ENCODE assay signal across 16 cellular contexts in the genomic region with DNA sequence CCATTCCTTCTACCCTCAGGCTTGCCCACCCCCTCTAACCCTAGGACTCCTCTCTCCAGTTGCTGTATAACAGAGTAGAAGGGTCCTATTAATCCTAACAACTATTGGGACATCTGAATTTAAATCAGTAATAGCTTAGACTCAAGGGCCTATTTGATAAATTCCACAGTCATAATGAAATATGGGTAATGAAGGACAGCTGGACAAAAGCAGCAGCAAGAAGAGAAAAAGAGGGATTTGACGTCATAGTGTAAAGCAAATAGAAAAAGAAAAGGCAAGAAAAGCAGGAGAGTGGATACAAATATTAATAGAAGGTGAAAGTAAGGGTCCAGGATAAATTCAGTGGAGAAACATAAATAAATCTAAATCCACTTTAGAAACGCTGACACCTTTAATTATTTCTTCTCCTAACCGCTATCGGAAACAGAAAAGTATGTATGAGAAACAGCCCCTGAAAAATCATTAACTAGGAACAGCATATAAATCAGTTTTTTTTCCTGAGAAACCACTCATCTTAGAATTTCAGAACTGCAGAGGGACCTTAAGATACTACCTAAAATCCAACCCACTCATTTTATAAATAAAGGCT. TPM values are rescaled to one million over a fixed set of nuclear protein-coding genes. Genes with fewer than 3 reads are reported as not detected.
DNase-seq lines count a peak whose midpoint lies in the region; ATAC-seq and TF ChIP-seq lines count a peak whose summit lies in the region.
"Had no signal": no experiment of that assay in that cellular context is flagged by ENCODE, and none has a peak within 500 bp of the region (broad histone marks: within the 10 kb centered on the region; RNA-seq: fewer than 3 reads in every experiment).

No MANE protein-coding gene starts in this region.

- H3K4me1 Mint-ChIP-seq in CD8-positive, alpha-beta T cell (ENCODE audit: low read depth), result peaks cover 75% of the 10 kb centered on the region
- H3K4me1 Mint-ChIP-seq in naive thymus-derived CD4-positive, alpha-beta T cell, result peaks cover 41 to 97% (median 82%) of the 10 kb centered on the region in 7 donors

- peaks cover 9% of the 10 kb centered on the region for H3K36me3 ChIP-seq in CD8-positive, alpha-beta T cell (ENCODE audit: insufficient read depth, low read length)
- H3K36me3 ChIP-seq in adrenal gland (replicated peaks in 1 of 2) (no peaks in the 10 kb centered on the region), prostate gland (peaks cover 0 to 3% of the 10 kb centered on the region in 2 donors)
- peaks cover 0 to 13% (median 3%) of the 10 kb centered on the region in 3 experiments for H3K36me3 ChIP-seq in naive thymus-derived CD4-positive, alpha-beta T cell (ENCODE audit: control insufficient read depth in 2 of 3, insufficient read depth in 3 of 3, low read length in 3 of 3)

- WGBS in adrenal gland, 4 donors, result 58 to 71% (median 66%) methylated on average over 4 of the region's 4 CpGs
- 80% methylated on average over 4 of the region's 4 CpGs for whole genome bisulfite sequencing in prostate gland

- H3K27ac ChIP-seq in 22Rv1 (peak overlapping the region; percentile 14), adrenal gland (peak overlapping the region in 3 of 5 donors; percentile 6 to 53 (median 37)), prostate gland (peak overlapping the region in 1 of 2 donors; percentile 49)
- no peak overlapping the region for H3K27ac ChIP-seq in CD8-positive, alpha-beta T cell (ENCODE audit: low read depth, low read length)
- peak overlapping the region; percentile 50 for H3K27ac ChIP-seq in naive thymus-derived CD4-positive, alpha-beta T cell (ENCODE audit: low read depth, low read length)
- H3K27ac ChIP-seq: dorsolateral prefrontal cortex had no signal

- peaks cover 39% of the 10 kb centered on the region for H3K36me3 Mint-ChIP-seq in CD8-positive, alpha-beta T cell
- H3K36me3 Mint-ChIP-seq in naive thymus-derived CD4-positive, alpha-beta T cell, result peaks cover 0 to 21% (median 19%) of the 10 kb centered on the region in 5 donors

- H3K9me3 ChIP-seq in CD8-positive, alpha-beta T cell (ENCODE audit: low read length), result no peaks in the 10 kb centered on the region
- no peaks in the 10 kb centered on the region for H3K9me3 ChIP-seq in adrenal gland (replicated peaks in 1 of 3)
- no peaks in the 10 kb centered on the region for H3K9me3 ChIP-seq in naive thymus-derived CD4-positive, alpha-beta T cell (ENCODE audit: control insufficient read depth in 2 of 3, low read length in 3 of 3)
- no peaks in the 10 kb centered on the region for H3K9me3 ChIP-seq in prostate gland

- no peaks in the 10 kb centered on the region for H3K27me3 ChIP-seq in CD8-positive, alpha-beta T cell (ENCODE audit: insufficient read depth, low read length)
- no peaks in the 10 kb centered on the region for H3K27me3 ChIP-seq in adrenal gland
- H3K27me3 ChIP-seq in naive thymus-derived CD4-positive, alpha-beta T cell (ENCODE audit: control insufficient read depth in 2 of 2, insufficient read depth in 2 of 2, low read length in 2 of 2), result no peaks in the 10 kb centered on the region
- no peaks in the 10 kb centered on the region for H3K27me3 ChIP-seq in prostate gland (replicated peaks; ENCODE audit: insufficient read depth)
- H3K27me3 ChIP-seq: dorsolateral prefrontal cortex had no signal

- peak overlapping the region; percentile 89 for H3K27ac Mint-ChIP-seq in CD8-positive, alpha-beta T cell
- H3K27ac Mint-ChIP-seq in naive thymus-derived CD4-positive, alpha-beta T cell, result peak overlapping the region in 6 of 9 donors; percentile 43 to 94 (median 80)
- H3K27ac Mint-ChIP-seq: activated CD4-positive, alpha-beta T cell treated with anti-CD3 and anti-CD28 coated beads, Interleukin-2, amount 10 ng/mL, durations not matched to agents 24 days and 14 days; activated naive CD8-positive, alpha-beta T cell treated with anti-CD3 and anti-CD28 coated beads, Interleukin-2, amount 10 ng/mL, durations not matched to agents 7 days and 5 days had no signal

- H3K4me3 ChIP-seq in CD8-positive, alpha-beta T cell (ENCODE audit: low read depth, low read length), result no peak overlapping the region
- H3K4me3 ChIP-seq in adrenal gland, result no peak overlapping the region
- H3K4me3 ChIP-seq in naive thymus-derived CD4-positive, alpha-beta T cell (ENCODE audit: low read length), result no peak overlapping the region
- H3K4me3 ChIP-seq in prostate gland, result no peak overlapping the region
- H3K4me3 ChIP-seq: dorsolateral prefrontal cortex had no signal

- ATAC-seq in CD8-positive, alpha-beta T cell, result no peak
- no peak for ATAC-seq in naive thymus-derived CD4-positive, alpha-beta T cell
- no peak for ATAC-seq in GM21360 (IDR thresholded peaks at IDR 0.05; ENCODE audit: unreplicated experiment)
- ATAC-seq: esophagus mucosa, left lobe of liver had no signal

- intact Hi-C loops in CD8-positive, alpha-beta T cell (cut with DNase I, micrococcal nuclease), result loop anchor here in 1 of 2 experiments (1.0 kb wide), 1 partner anchor 10 kb away; no protein-coding TSS in a partner anchor
- intact Hi-C loops in adrenal gland (cut with DNase I), result no loop called here
- intact Hi-C loops in naive thymus-derived CD4-positive, alpha-beta T cell (cut with micrococcal nuclease), result loop anchor here in 1 of 2 donors (5.0 kb wide), 1 partner anchor 39 kb away; no protein-coding TSS in a partner anchor
- intact Hi-C loops in prostate gland (cut with DNase I), result no loop called here

- peaks cover 69% of the 10 kb centered on the region for H3K4me1 ChIP-seq in CD8-positive, alpha-beta T cell (ENCODE audit: insufficient read depth, low read length)
- H3K4me1 ChIP-seq in adrenal gland (replicated peaks in 1 of 2), result peaks cover 18 to 82% of the 10 kb centered on the region in 2 donors
- peaks cover 14 to 58% of the 10 kb centered on the region in 2 donors for H3K4me1 ChIP-seq in naive thymus-derived CD4-positive, alpha-beta T cell (ENCODE audit: control insufficient read depth in 2 of 2, insufficient read depth in 2 of 2, low read length in 2 of 2)
- H3K4me1 ChIP-seq in prostate gland (replicated peaks), result peaks cover 8% of the 10 kb centered on the region

- CTCF ChIA-PET in CD8-positive, alpha-beta T cell (lab: Charles Lee), result interaction anchor here (0.6 to 1.8 kb wide), 3 partner anchors 10 to 147 kb away, joined by 3 to 5 read pairs (median 4); no protein-coding TSS in a partner anchor
- CTCF ChIA-PET in naive thymus-derived CD4-positive, alpha-beta T cell (lab: Charles Lee), result interaction anchor here (0.6 to 2.0 kb wide), 5 partner anchors 11 to 407 kb away, joined by 3 to 6 read pairs (median 3); a partner anchor contains a TSS

- POLR2A ChIA-PET in CD8-positive, alpha-beta T cell (lab: Charles Lee), result interaction anchor here (2.4 kb wide), 1 partner anchor 13 kb away, joined by 5 read pairs; no protein-coding TSS in a partner anchor
- POLR2A ChIA-PET in naive thymus-derived CD4-positive, alpha-beta T cell (lab: Charles Lee), result interaction anchor here (0.9 to 3.1 kb wide), 4 partner anchors 9 to 75 kb away, joined by 3 to 20 read pairs (median 3); no protein-coding TSS in a partner anchor

- no peak for DNase-seq in CD8-positive, alpha-beta T cell
- DNase-seq in adrenal gland (no peak), NCI-H1417 (lab: John Stamatoyannopoulos, UW) (no peak), prostate gland (ENCODE audit: low spot score) (no peak)
- DNase-seq in naive thymus-derived CD4-positive, alpha-beta T cell, result no peak
- DNase-seq: activated naive CD8-positive, alpha-beta T cell treated with anti-CD3 and anti-CD28 coated beads, Interleukin-2, amount 10 ng/mL, durations not matched to agents 7 days and 5 days; COR-L47; dorsolateral prefrontal cortex; NCI-H1105; NCI-H2081 treated with DMSO at 0.1 percent for 48 hours; RPMI8226 had no signal

- no peak overlapping the region for H3K4me3 Mint-ChIP-seq in CD8-positive, alpha-beta T cell
- peak overlapping the region in 9 of 10 donors; percentile 39 to 72 (median 43) for H3K4me3 Mint-ChIP-seq in naive thymus-derived CD4-positive, alpha-beta T cell
- H3K4me3 Mint-ChIP-seq: activated CD4-positive, alpha-beta T cell treated with anti-CD3 and anti-CD28 coated beads, Interleukin-2, amount 10 ng/mL, durations not matched to agents 24 days and 14 days; activated naive CD8-positive, alpha-beta T cell treated with anti-CD3 and anti-CD28 coated beads, Interleukin-2, amount 10 ng/mL, durations not matched to agents 7 days and 5 days had no signal

- TF ChIP-seq POLR2A in adrenal gland (IDR thresholded peaks at IDR 0.05) (no peak), prostate gland (IDR thresholded peaks at IDR 0.05) (no peak)

- H3K9me3 Mint-ChIP-seq in CD8-positive, alpha-beta T cell, result peaks cover 2% of the 10 kb centered on the region
- peaks cover 0 to 2% (median 0%) of the 10 kb centered on the region in 11 donors for H3K9me3 Mint-ChIP-seq in naive thymus-derived CD4-positive, alpha-beta T cell
- H3K9me3 Mint-ChIP-seq: activated CD4-positive, alpha-beta T cell treated with anti-CD3 and anti-CD28 coated beads, Interleukin-2, amount 10 ng/mL, durations not matched to agents 24 days and 14 days; activated naive CD8-positive, alpha-beta T cell treated with anti-CD3 and anti-CD28 coated beads, Interleukin-2, amount 10 ng/mL, durations not matched to agents 7 days and 5 days had no signal

- H3K27me3 Mint-ChIP-seq in CD8-positive, alpha-beta T cell (ENCODE audit: low read depth), result no peaks in the 10 kb centered on the region
- H3K27me3 Mint-ChIP-seq in naive thymus-derived CD4-positive, alpha-beta T cell, result no peaks in the 10 kb centered on the region
- H3K27me3 Mint-ChIP-seq: activated CD4-positive, alpha-beta T cell treated with anti-CD3 and anti-CD28 coated beads, Interleukin-2, amount 10 ng/mL, durations not matched to agents 24 days and 14 days; activated naive CD8-positive, alpha-beta T cell treated with anti-CD3 and anti-CD28 coated beads, Interleukin-2, amount 10 ng/mL, durations not matched to agents 7 days and 5 days had no signal

- TF ChIP-seq CTCF in 22Rv1 (IDR thresholded peaks at IDR 0.05) (no peak), adrenal gland (IDR thresholded peaks at IDR 0.05) (no peak), prostate gland (IDR thresholded peaks at IDR 0.05) (no peak)
- no peak for TF ChIP-seq CTCF in CD8-positive, alpha-beta T cell (IDR thresholded peaks at IDR 0.05)

RNA-seq across cellular contexts. Expression of a gene that starts 12.8 kb away (rescaled TPM):
- 10 to 100 TPM; 25.7 to 27.1 TPM for total RNA-seq in CD8-positive, alpha-beta T cell
- total RNA-seq in adrenal gland, result 100 to 1,000 TPM in 7 of 8 donors, 10 to 100 TPM in 1; 79.8 to 234 (median 121) TPM
- 100 to 1,000 TPM in 1 of 3 donors, 10 to 100 TPM in 2; 23.8 to 163 (median 65.7) TPM for polyA plus RNA-seq in adrenal gland
- 10 to 100 TPM; 56.7 to 83.3 (median 79.4) TPM for total RNA-seq in naive thymus-derived CD4-positive, alpha-beta T cell
- 100 to 1,000 TPM; 101 to 324 TPM for polyA plus RNA-seq in naive thymus-derived CD4-positive, alpha-beta T cell
- total RNA-seq in prostate gland, result 100 to 1,000 TPM; 201 to 248 TPM
